39 cellular contexts compared by ENCODE assay signal in genomic region chr3:58986654-58987053, GRCh38.
"Had no signal": no experiment of that assay in that cellular context is flagged by ENCODE, and none has a peak within 500 bp of the region (broad histone marks: within the 10 kb centered on the region; RNA-seq: fewer than 3 reads in every experiment).

No MANE protein-coding gene starts in this region.

- H3K4me1 ChIP-seq: adrenal gland, ascending aorta, body of pancreas, breast epithelium had no signal

- H3K36me3 Mint-ChIP-seq: activated naive CD4-positive, alpha-beta T cell treated with anti-CD3 and anti-CD28 coated beads, Interleukin-2, amount 10 ng/mL, durations not matched to agents 7 days and 5 days; activated naive CD4-positive, alpha-beta T cell treated with anti-CD3 and anti-CD28 coated beads, Interleukin-2, amount 50 U/mL, for 24 hours; activated naive CD4-positive, alpha-beta T cell treated with anti-CD3 and anti-CD28 coated beads, Interleukin-2, amount 50 U/mL, for 72 hours; activated naive CD8-positive, alpha-beta T cell; activated naive CD8-positive, alpha-beta T cell treated with anti-CD3 and anti-CD28 coated beads for 36 hours; activated naive CD8-positive, alpha-beta T cell treated with anti-CD3 and anti-CD28 coated beads, Interleukin-2, amount 10 ng/mL, durations not matched to agents 7 days and 5 days; brain had no signal

- H3K4me1 Mint-ChIP-seq: activated naive CD4-positive, alpha-beta T cell treated with anti-CD3 and anti-CD28 coated beads, Interleukin-2, amount 10 ng/mL, durations not matched to agents 7 days and 5 days; activated naive CD4-positive, alpha-beta T cell treated with anti-CD3 and anti-CD28 coated beads, Interleukin-2, amount 50 U/mL, for 24 hours; activated naive CD8-positive, alpha-beta T cell treated with anti-CD3 and anti-CD28 coated beads for 36 hours; activated naive CD8-positive, alpha-beta T cell treated with anti-CD3 and anti-CD28 coated beads, Interleukin-2, amount 10 ng/mL, durations not matched to agents 7 days and 5 days; activated naive CD8-positive, alpha-beta T cell treated with anti-CD3 and anti-CD28 coated beads, Interleukin-2, amount 50 U/mL, for 24 hours; activated T-helper 17 cell treated with anti-CD3 and anti-CD28 coated beads, Interleukin-2, amount 50 U/mL, for 72 hours; brain; central memory CD8-positive, alpha-beta T cell had no signal

- H3K27ac Mint-ChIP-seq: activated naive CD4-positive, alpha-beta T cell treated with anti-CD3 and anti-CD28 coated beads for 36 hours; activated naive CD4-positive, alpha-beta T cell treated with anti-CD3 and anti-CD28 coated beads, Interleukin-2, amount 10 ng/mL, durations not matched to agents 7 days and 5 days; activated naive CD4-positive, alpha-beta T cell treated with anti-CD3 and anti-CD28 coated beads, Interleukin-2, amount 50 U/mL, for 24 hours; activated naive CD4-positive, alpha-beta T cell treated with anti-CD3 and anti-CD28 coated beads, Interleukin-2, amount 50 U/mL, for 72 hours; activated naive CD8-positive, alpha-beta T cell; activated naive CD8-positive, alpha-beta T cell treated with anti-CD3 and anti-CD28 coated beads for 36 hours; activated naive CD8-positive, alpha-beta T cell treated with anti-CD3 and anti-CD28 coated beads, Interleukin-2, amount 10 ng/mL, durations not matched to agents 7 days and 5 days; activated naive CD8-positive, alpha-beta T cell treated with anti-CD3 and anti-CD28 coated beads, Interleukin-2, amount 50 U/mL, for 24 hours; activated T-cell treated with anti-CD3 and anti-CD28 coated beads, Interleukin-2, amount 50 U/mL, for 24 hours; activated T-cell treated with anti-CD3 and anti-CD28 coated beads, Interleukin-2, amount 50 U/mL, for 72 hours; activated T-helper 1 cell treated with anti-CD3 and anti-CD28 coated beads, Interleukin-12 subunit alpha, Interleukin-12 subunit beta, Interleukin-2, Interleukin-4 antibody, amounts not matched to agents 30 ng/mL and 10 ng/mL and 1 ng/mL, durations not matched to agents 14 hours and 24 hours and 36 hours; activated T-helper 17 cell treated with anti-CD3 and anti-CD28 coated beads, Interleukin-2, amount 50 U/mL, for 72 hours; activated T-helper 2 cell treated with anti-CD3 and anti-CD28 coated beads, Interferon-gamma antibody, Interleukin-2, Interleukin-4, amounts not matched to agents 10 μg/mL and 5 μg/mL and 100 μg/mL, durations not matched to agents 14 hours and 24 hours and 36 hours; brain had no signal

- ATAC-seq: activated naive CD4-positive, alpha-beta T cell treated with anti-CD3 and anti-CD28 coated beads, Interleukin-2, amount 50 U/mL, for 72 hours; activated naive CD8-positive, alpha-beta T cell treated with anti-CD3 and anti-CD28 coated beads, Interleukin-2, amount 50 U/mL, for 24 hours; activated T-cell treated with anti-CD3 and anti-CD28 coated beads, Interleukin-2, amount 50 U/mL, for 4 hours; activated T-cell treated with anti-CD3 and anti-CD28 coated beads, Interleukin-2, amount 50 U/mL, for 72 hours; activated T-helper 17 cell treated with anti-CD3 and anti-CD28 coated beads, Interleukin-2, amount 50 U/mL, for 72 hours; body of pancreas had no signal

- H3K9me3 Mint-ChIP-seq: activated naive CD4-positive, alpha-beta T cell treated with anti-CD3 and anti-CD28 coated beads for 36 hours; activated naive CD4-positive, alpha-beta T cell treated with anti-CD3 and anti-CD28 coated beads, Interleukin-2, amount 10 ng/mL, durations not matched to agents 7 days and 5 days; activated naive CD4-positive, alpha-beta T cell treated with anti-CD3 and anti-CD28 coated beads, Interleukin-2, amount 50 U/mL, for 24 hours; activated naive CD4-positive, alpha-beta T cell treated with anti-CD3 and anti-CD28 coated beads, Interleukin-2, amount 50 U/mL, for 72 hours; activated naive CD8-positive, alpha-beta T cell treated with anti-CD3 and anti-CD28 coated beads, Interleukin-2, amount 10 ng/mL, durations not matched to agents 7 days and 5 days; activated naive CD8-positive, alpha-beta T cell treated with anti-CD3 and anti-CD28 coated beads, Interleukin-2, amount 50 U/mL, for 24 hours; activated T-cell treated with anti-CD3 and anti-CD28 coated beads, Interleukin-2, amount 50 U/mL, for 24 hours; activated T-cell treated with anti-CD3 and anti-CD28 coated beads, Interleukin-2, amount 50 U/mL, for 72 hours; activated T-helper 1 cell treated with anti-CD3 and anti-CD28 coated beads, Interleukin-12 subunit alpha, Interleukin-12 subunit beta, Interleukin-2, Interleukin-4 antibody, amounts not matched to agents 30 ng/mL and 10 ng/mL and 1 ng/mL, durations not matched to agents 14 hours and 24 hours and 36 hours; activated T-helper 17 cell treated with anti-CD3 and anti-CD28 coated beads, Interleukin-2, amount 50 U/mL, for 72 hours; activated T-helper 2 cell treated with anti-CD3 and anti-CD28 coated beads, Interferon-gamma antibody, Interleukin-2, Interleukin-4, amounts not matched to agents 10 μg/mL and 5 μg/mL and 100 μg/mL, durations not matched to agents 14 hours and 24 hours and 36 hours; central memory CD8-positive, alpha-beta T cell had no signal

- H3K9me3 ChIP-seq: ascending aorta, body of pancreas had no signal

- DNase-seq: activated effector memory CD4-positive, alpha-beta T cell treated with anti-CD3 and anti-CD28 coated beads, Interleukin-2, amount 50 U/mL, for 16 hours; activated effector memory CD4-positive, alpha-beta T cell treated with Interleukin-2 at 50 U/mL for 16 hours; activated gamma-delta T cell; activated gamma-delta T cell treated with Interleukin-2 at 50 U/mL for 16 hours; activated naive CD4-positive, alpha-beta T cell; activated naive CD4-positive, alpha-beta T cell treated with anti-CD3 and anti-CD28 coated beads for 36 hours; activated naive CD4-positive, alpha-beta T cell treated with anti-CD3 and anti-CD28 coated beads, Interleukin-2, amount 10 ng/mL, durations not matched to agents 7 days and 5 days; activated naive CD4-positive, alpha-beta T cell treated with anti-CD3 and anti-CD28 coated beads, Interleukin-2, amount 50 U/mL, for 16 hours; activated naive CD4-positive, alpha-beta T cell treated with Interleukin-2 at 50 U/mL for 16 hours; activated naive CD8-positive, alpha-beta T cell treated with anti-CD3 and anti-CD28 coated beads for 36 hours; activated naive CD8-positive, alpha-beta T cell treated with anti-CD3 and anti-CD28 coated beads, Interleukin-2, amount 10 ng/mL, durations not matched to agents 7 days and 5 days; activated naive CD8-positive, alpha-beta T cell treated with anti-CD3 and anti-CD28 coated beads, Interleukin-2, amount 50 U/mL, for 24 hours; activated T-cell treated with anti-CD3 and anti-CD28 coated beads, Interleukin-2, amount 50 U/mL, for 1 hour; activated T-cell treated with anti-CD3 and anti-CD28 coated beads, Interleukin-2, amount 50 U/mL, for 24 hours; activated T-cell treated with anti-CD3 and anti-CD28 coated beads, Interleukin-2, amount 50 U/mL, for 4 hours; activated T-cell treated with anti-CD3 and anti-CD28 coated beads, Interleukin-2, amount 50 U/mL, for 48 hours; activated T-cell treated with anti-CD3 and anti-CD28 coated beads, Interleukin-2, amount 50 U/mL, for 72 hours; adrenal gland; amniotic stem cell; amygdala; anterior cingulate cortex; aorta; body of pancreas; brain microvascular endothelial cell; caudate nucleus; central memory CD4-positive, alpha-beta T cell; cerebellar nuclear complex had no signal

- H3K27me3 Mint-ChIP-seq: activated naive CD4-positive, alpha-beta T cell treated with anti-CD3 and anti-CD28 coated beads, Interleukin-2, amount 10 ng/mL, durations not matched to agents 7 days and 5 days; brain; central memory CD8-positive, alpha-beta T cell had no signal

- H3K27ac ChIP-seq: adrenal gland, ascending aorta, body of pancreas, brain microvascular endothelial cell, breast epithelium, cardiac muscle cell had no signal

- H3K4me3 ChIP-seq: adrenal gland, ascending aorta, body of pancreas, breast epithelium, cardiac muscle cell had no signal

- H3K36me3 ChIP-seq: adrenal gland, ascending aorta, brain microvascular endothelial cell, breast epithelium, cardiac muscle cell had no signal

- FAIRE-seq: bronchial epithelial cell had no signal

- H3K27me3 ChIP-seq: adrenal gland, ascending aorta, body of pancreas, brain microvascular endothelial cell, breast epithelium, cardiac muscle cell had no signal

- H3K4me3 Mint-ChIP-seq: activated naive CD4-positive, alpha-beta T cell treated with anti-CD3 and anti-CD28 coated beads for 36 hours; activated naive CD4-positive, alpha-beta T cell treated with anti-CD3 and anti-CD28 coated beads, Interleukin-2, amount 10 ng/mL, durations not matched to agents 7 days and 5 days; activated naive CD4-positive, alpha-beta T cell treated with anti-CD3 and anti-CD28 coated beads, Interleukin-2, amount 50 U/mL, for 24 hours; activated naive CD8-positive, alpha-beta T cell; activated naive CD8-positive, alpha-beta T cell treated with anti-CD3 and anti-CD28 coated beads for 36 hours; activated naive CD8-positive, alpha-beta T cell treated with anti-CD3 and anti-CD28 coated beads, Interleukin-2, amount 10 ng/mL, durations not matched to agents 7 days and 5 days; activated naive CD8-positive, alpha-beta T cell treated with anti-CD3 and anti-CD28 coated beads, Interleukin-2, amount 50 U/mL, for 24 hours; activated T-cell treated with anti-CD3 and anti-CD28 coated beads, Interleukin-2, amount 50 U/mL, for 24 hours; activated T-cell treated with anti-CD3 and anti-CD28 coated beads, Interleukin-2, amount 50 U/mL, for 4 hours; activated T-cell treated with anti-CD3 and anti-CD28 coated beads, Interleukin-2, amount 50 U/mL, for 72 hours; activated T-helper 1 cell treated with anti-CD3 and anti-CD28 coated beads, Interleukin-12 subunit alpha, Interleukin-12 subunit beta, Interleukin-2, Interleukin-4 antibody, amounts not matched to agents 30 ng/mL and 10 ng/mL and 1 ng/mL, durations not matched to agents 14 hours and 24 hours and 36 hours; activated T-helper 17 cell treated with anti-CD3 and anti-CD28 coated beads, Interleukin-2, amount 50 U/mL, for 72 hours; brain; central memory CD8-positive, alpha-beta T cell had no signal
